Comparison of ENCODE assay signal across 20 cellular contexts in genomic region chr5:113276493-113276892, GRCh38.
"Had no signal": no experiment of that assay in that cellular context is flagged by ENCODE, and none has a peak within 500 bp of the region (broad histone marks: within the 10 kb centered on the region; RNA-seq: fewer than 3 reads in every experiment).

No MANE protein-coding gene starts in this region.

- H3K27ac Mint-ChIP-seq: natural killer cell; stimulated activated memory B cell treated with anti-CD40 and anti-IgM and Interleukin-4, amounts not matched to agents 10 μg/mL and 1 μg/mL and 100 μg/mL, for 72 hours; stimulated activated naive CD8-positive, alpha-beta T cell treated with anti-CD3 and anti-CD28 coated beads, Interleukin-15, Interleukin-2, amounts not matched to agents 100 ng/mL and 50 ng/mL, for 24 hours had no signal

- DNase-seq: colonic mucosa; dermis blood vessel endothelial cell; erythroblast; foreskin keratinocyte; hippocampal formation; kidney glomerular epithelial cell; mammary epithelial cell; natural killer cell; occipital lobe; spleen; stimulated activated CD4-positive, alpha-beta T cell treated with anti-CD3 and anti-CD28 coated beads, Interleukin-15, amount 100 ng/mL, for 24 hours; stimulated activated CD4-positive, alpha-beta T cell treated with anti-CD3 and anti-CD28 coated beads, Interleukin-1b, Interleukin-23, amount 100 ng/mL, for 48 hours; stimulated activated CD4-positive, alpha-beta T cell treated with anti-CD3 and anti-CD28 coated beads, Interleukin-4, amount 100 ng/mL, for 24 hours; tibial artery; upper lobe of right lung had no signal

- H3K4me1 Mint-ChIP-seq: stimulated activated memory B cell treated with anti-CD40 and anti-IgM and Interleukin-4, amounts not matched to agents 10 μg/mL and 1 μg/mL and 100 μg/mL, for 72 hours had no signal

- H3K4me1 ChIP-seq: colonic mucosa, tibial artery, upper lobe of right lung had no signal

- H3K9ac ChIP-seq: parathyroid adenoma had no signal

- H3K36me3 ChIP-seq: colonic mucosa, spleen, tibial artery, upper lobe of right lung, vagina had no signal

- H2AFZ ChIP-seq: parathyroid adenoma had no signal

- ATAC-seq: foreskin keratinocyte; natural killer cell; sciatic nerve; stimulated activated memory B cell treated with anti-CD40 and anti-IgM and Interleukin-4, amounts not matched to agents 10 μg/mL and 1 μg/mL and 100 μg/mL, for 72 hours; upper lobe of right lung had no signal

- H3K4me3 Mint-ChIP-seq: natural killer cell; stimulated activated memory B cell treated with anti-CD40 and anti-IgM and Interleukin-4, amounts not matched to agents 10 μg/mL and 1 μg/mL and 100 μg/mL, for 72 hours; stimulated activated naive CD8-positive, alpha-beta T cell treated with anti-CD3 and anti-CD28 coated beads, Interleukin-15, Interleukin-2, amounts not matched to agents 100 ng/mL and 50 ng/mL, for 24 hours had no signal

- H3K27me3 ChIP-seq: colonic mucosa, foreskin keratinocyte, spleen, tibial artery, upper lobe of right lung, vagina had no signal

- H3K9me3 Mint-ChIP-seq: natural killer cell; stimulated activated memory B cell treated with anti-CD40 and anti-IgM and Interleukin-4, amounts not matched to agents 10 μg/mL and 1 μg/mL and 100 μg/mL, for 72 hours; stimulated activated naive CD8-positive, alpha-beta T cell treated with anti-CD3 and anti-CD28 coated beads, Interleukin-15, Interleukin-2, amounts not matched to agents 100 ng/mL and 50 ng/mL, for 24 hours had no signal

- H3K36me3 Mint-ChIP-seq: natural killer cell; stimulated activated memory B cell treated with anti-CD40 and anti-IgM and Interleukin-4, amounts not matched to agents 10 μg/mL and 1 μg/mL and 100 μg/mL, for 72 hours had no signal

- H3K4me3 ChIP-seq: colonic mucosa, spleen, tibial artery, upper lobe of right lung, vagina had no signal

- H3K9me3 ChIP-seq: colonic mucosa, spleen, tibial artery, upper lobe of right lung, vagina had no signal

- H3K27ac ChIP-seq: colonic mucosa, foreskin keratinocyte, parathyroid adenoma, spleen, tibial artery, upper lobe of right lung, vagina had no signal

- H3K27me3 Mint-ChIP-seq: stimulated activated memory B cell treated with anti-CD40 and anti-IgM and Interleukin-4, amounts not matched to agents 10 μg/mL and 1 μg/mL and 100 μg/mL, for 72 hours; stimulated activated naive CD8-positive, alpha-beta T cell treated with anti-CD3 and anti-CD28 coated beads, Interleukin-15, Interleukin-2, amounts not matched to agents 100 ng/mL and 50 ng/mL, for 24 hours had no signal
